ENCODE assay signal across 20 cellular contexts in the genomic region with DNA sequence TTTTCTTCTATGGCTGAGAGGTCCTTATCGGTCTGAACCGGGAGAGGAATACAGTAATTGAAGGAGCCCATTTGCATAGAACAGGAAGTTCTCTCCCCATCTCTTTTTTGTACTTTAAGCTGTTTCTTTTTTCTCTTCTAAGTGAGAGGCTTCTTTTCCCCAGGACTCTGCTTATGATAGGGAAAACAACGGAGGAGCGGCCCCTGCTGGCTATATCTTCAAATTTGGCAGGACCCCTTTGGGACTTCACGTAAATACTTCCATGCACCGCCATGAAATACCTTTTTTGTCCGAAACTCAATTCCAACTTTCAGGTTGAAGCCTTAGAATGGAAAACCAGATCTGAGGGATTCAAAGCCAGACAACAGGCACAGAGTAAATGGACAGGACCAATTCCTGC.
DNase-seq lines count a peak whose midpoint lies in the region; TF ChIP-seq lines count a peak whose summit lies in the region.
"Had no signal": no experiment of that assay in that cellular context is flagged by ENCODE, and none has a peak within 500 bp of the region (broad histone marks: within the 10 kb centered on the region; RNA-seq: fewer than 3 reads in every experiment).

No MANE protein-coding gene starts in this region.

- H3K4me1 ChIP-seq in BE2C (no peaks in the 10 kb centered on the region), ovary (ENCODE audit: insufficient read depth) (no peaks in the 10 kb centered on the region)

- DNase-seq in BE2C (no peak), NB4 (ENCODE audit: low read depth) (peak; percentile 2), chondrocyte (ENCODE audit: low spot score) (no peak), iPS-NIHi11 (ENCODE audit: low spot score) (peak; percentile 11), ovary (no peak), hypothalamus (lab: John Stamatoyannopoulos, UW) (no peak), HT-29 (ENCODE audit: low spot score) (no peak), hippocampal formation (lab: John Stamatoyannopoulos, UW) (no peak)
- DNase-seq: 8988T; CD4-positive, alpha-beta memory T cell; DMS153; GF-D8; NCI-H1105 treated with DMSO at 0.1 percent for 48 hours; NCI-H1694; NCI-H2107; NCI-H510A; NCI-H748 treated with DMSO at 0.1 percent for 48 hours; NK-92 treated with Interleukin-12 subunit alpha and Interleukin-12 subunit beta, amount 100 ng/mL, for 24 hours; Right ventricle myocardium superior; SK-N-SH had no signal

- H3K27me3 Mint-ChIP-seq in chondrocyte (ENCODE audit: low read depth): peaks cover 2% of the 10 kb centered on the region
- H3K27me3 Mint-ChIP-seq: CD4-positive, alpha-beta memory T cell had no signal

- H3K4me3 Mint-ChIP-seq in chondrocyte (ENCODE audit: unreplicated experiment): no peak overlapping the region
- H3K4me3 Mint-ChIP-seq: CD4-positive, alpha-beta memory T cell had no signal

- H3K4me3 ChIP-seq in BE2C (ENCODE audit: low read depth, low read length): no peak overlapping the region
- H3K4me3 ChIP-seq in NB4 (ENCODE audit: low read depth, low read length): no peak overlapping the region
- H3K4me3 ChIP-seq in ovary: no peak overlapping the region

- 92 to 97% (median 93%) methylated on average over 7 of the region's 7 CpGs for WGBS in ovary, 3 donors

- H3K36me3 Mint-ChIP-seq in chondrocyte (ENCODE audit: low read depth): peaks cover 2% of the 10 kb centered on the region
- H3K36me3 Mint-ChIP-seq: CD4-positive, alpha-beta memory T cell had no signal

- intact Hi-C loops in ovary (cut with DNase I): no loop called here

- H3K27ac ChIP-seq in ovary: no peak overlapping the region

- peak; percentile 39; the same call in 1 of the 2 replicates for TF ChIP-seq CTCF in BE2C (IDR thresholded peaks at IDR 0.05; ENCODE audit: low read depth, low read length)
- TF ChIP-seq CTCF in NB4 (IDR thresholded peaks at IDR 0.05; ENCODE audit: low read depth, low read length): peak; percentile 12
- TF ChIP-seq CTCF in chondrocyte (IDR thresholded peaks at IDR 0.05): peak; percentile 11
- TF ChIP-seq CTCF in ovary (IDR thresholded peaks at IDR 0.05): no peak

- H3K36me3 ChIP-seq in BE2C: no peaks in the 10 kb centered on the region
- H3K36me3 ChIP-seq in ovary: no peaks in the 10 kb centered on the region

- peaks cover 9% of the 10 kb centered on the region for H3K9me3 Mint-ChIP-seq in chondrocyte (ENCODE audit: low read depth)

- no peaks in the 10 kb centered on the region for H3K9me3 ChIP-seq in BE2C
- H3K9me3 ChIP-seq in ovary: no peaks in the 10 kb centered on the region
- H3K9me3 ChIP-seq: SK-N-SH had no signal

- TF ChIP-seq EP300 in ovary (IDR thresholded peaks at IDR 0.05): no peak

- no peak overlapping the region for H3K27ac Mint-ChIP-seq in chondrocyte (ENCODE audit: unreplicated experiment)
- H3K27ac Mint-ChIP-seq: CD4-positive, alpha-beta memory T cell had no signal

- H3K27me3 ChIP-seq in BE2C: no peaks in the 10 kb centered on the region
- H3K27me3 ChIP-seq in ovary: no peaks in the 10 kb centered on the region

- TF ChIP-seq POLR2A in NB4 (IDR thresholded peaks at IDR 0.05; ENCODE audit: extremely low read depth, insufficient read length): no peak
- no peak for TF ChIP-seq POLR2A in ovary (IDR thresholded peaks at IDR 0.05)

- H3K4me1 Mint-ChIP-seq in chondrocyte (ENCODE audit: low read depth): no peaks in the 10 kb centered on the region
- H3K4me1 Mint-ChIP-seq: CD4-positive, alpha-beta memory T cell had no signal

Comparison
In these comparisons a context has a peak if more than half of its experiments do, and no peak if none do; other contexts are left out.
1. DNase-seq: peak in NB4 (single experiment) and iPS-NIHi11 (single experiment); none in BE2C (single experiment), chondrocyte (single experiment), ovary (0 of 5), hypothalamus (0 of 51), HT-29 (single experiment) and hippocampal formation (0 of 2).
2. CTCF ChIP-seq: peak in BE2C (single experiment), NB4 (single experiment) and chondrocyte (single experiment); none in ovary (0 of 3).